25 cellular contexts compared by ENCODE assay signal in the genomic region with DNA sequence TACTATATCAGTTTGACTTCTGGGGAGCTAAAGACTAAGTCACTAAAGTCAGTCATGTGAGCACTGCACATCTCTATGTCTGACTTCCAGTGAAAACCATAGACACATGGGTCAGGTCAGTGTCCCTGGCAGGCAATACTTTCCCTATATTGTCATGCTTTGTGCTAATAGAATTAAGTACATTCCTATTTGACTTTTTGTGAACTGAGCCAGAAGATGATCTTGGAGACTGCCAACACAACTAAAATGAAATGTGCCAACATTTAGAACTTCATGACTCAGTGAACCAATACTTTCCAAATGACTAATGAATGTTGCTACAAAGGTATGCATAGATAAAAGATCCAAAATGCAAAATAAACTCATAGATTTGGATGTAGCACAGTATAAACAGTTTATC.
DNase-seq lines count a peak whose midpoint lies in the region; ATAC-seq, FAIRE-seq and TF ChIP-seq lines count a peak whose summit lies in the region.
"Had no signal": no experiment of that assay in that cellular context is flagged by ENCODE, and none has a peak within 500 bp of the region (broad histone marks: within the 10 kb centered on the region; RNA-seq: fewer than 3 reads in every experiment).

No MANE protein-coding gene starts in this region.

- no peaks in the 10 kb centered on the region for H3K36me3 Mint-ChIP-seq in astrocyte (ENCODE audit: low read depth, unreplicated experiment)
- no peaks in the 10 kb centered on the region for H3K36me3 Mint-ChIP-seq in CD4-positive, alpha-beta T cell (ENCODE audit: low read depth)
- H3K36me3 Mint-ChIP-seq: CD4-positive, CD25-positive, alpha-beta regulatory T cell had no signal

- no peak overlapping the region for H3K4me3 Mint-ChIP-seq in astrocyte (ENCODE audit: unreplicated experiment)
- no peak overlapping the region for H3K4me3 Mint-ChIP-seq in CD4-positive, alpha-beta T cell
- H3K4me3 Mint-ChIP-seq: CD4-positive, CD25-positive, alpha-beta regulatory T cell; GM23338; H9 had no signal

- no peak overlapping the region for H3K27ac Mint-ChIP-seq in astrocyte (ENCODE audit: unreplicated experiment)
- H3K27ac Mint-ChIP-seq in CD4-positive, alpha-beta T cell, result no peak overlapping the region
- H3K27ac Mint-ChIP-seq: CD4-positive, CD25-positive, alpha-beta regulatory T cell; GM23338; H9 had no signal

- H3K9me3 Mint-ChIP-seq in astrocyte (ENCODE audit: unreplicated experiment), result peaks cover 5% of the 10 kb centered on the region
- H3K9me3 Mint-ChIP-seq in CD4-positive, alpha-beta T cell, result peaks cover 3% of the 10 kb centered on the region

- peaks cover 5% of the 10 kb centered on the region for H3K9me3 ChIP-seq in astrocyte (ENCODE audit: insufficient read depth, low read depth, low read length)
- H3K9me3 ChIP-seq in CD4-positive, alpha-beta T cell (ENCODE audit: control insufficient read depth, low read length), result peaks cover 5% of the 10 kb centered on the region

- no peak overlapping the region for H3K27ac ChIP-seq in astrocyte (ENCODE audit: low read depth, low read length)
- no peak overlapping the region for H3K27ac ChIP-seq in CD4-positive, alpha-beta T cell (ENCODE audit: low read depth, low read length)
- H3K27ac ChIP-seq: SJSA1 had no signal

- no peaks in the 10 kb centered on the region for H4K20me1 ChIP-seq in astrocyte (ENCODE audit: insufficient read depth, low read length)

- no peaks in the 10 kb centered on the region for H3K79me2 ChIP-seq in astrocyte (ENCODE audit: insufficient read depth, low read length)

- no peak for FAIRE-seq in astrocyte (lab: Jason Lieb, UNC)
- FAIRE-seq: D721Med, HTR-8/SVneo, K562 had no signal

- H3K4me3 ChIP-seq in AG10803 (ENCODE audit: low read length) (no peak overlapping the region), astrocyte (ENCODE audit: insufficient read depth, low read depth, low read length) (no peak overlapping the region), epithelial cell of proximal tubule (ENCODE audit: low read depth, low read length) (no peak overlapping the region)
- H3K4me3 ChIP-seq: GM23338, K562, SJSA1 had no signal

- H3K9ac ChIP-seq in astrocyte (ENCODE audit: low read length), result no peak overlapping the region

- no peaks in the 10 kb centered on the region for H3K27me3 ChIP-seq in astrocyte (ENCODE audit: insufficient read depth, low read length)
- H3K27me3 ChIP-seq in CD4-positive, alpha-beta T cell (ENCODE audit: control insufficient read depth, insufficient read depth, low read length), result no peaks in the 10 kb centered on the region
- H3K27me3 ChIP-seq: SJSA1 had no signal

- H3K4me1 ChIP-seq in astrocyte (ENCODE audit: insufficient read depth, low read length), result no peaks in the 10 kb centered on the region
- H3K4me1 ChIP-seq: SJSA1 had no signal

- no peaks in the 10 kb centered on the region for H3K27me3 Mint-ChIP-seq in astrocyte (ENCODE audit: low read depth, unreplicated experiment)
- no peaks in the 10 kb centered on the region for H3K27me3 Mint-ChIP-seq in CD4-positive, alpha-beta T cell
- H3K27me3 Mint-ChIP-seq: CD4-positive, CD25-positive, alpha-beta regulatory T cell had no signal

- no peaks in the 10 kb centered on the region for H3K36me3 ChIP-seq in astrocyte (ENCODE audit: insufficient read depth, low read length)
- H3K36me3 ChIP-seq: SJSA1 had no signal

- no peak for ATAC-seq in GM19328 (IDR thresholded peaks at IDR 0.05; ENCODE audit: unreplicated experiment)
- ATAC-seq in CD4-positive, alpha-beta T cell (ENCODE audit: poor library complexity), result no peak
- ATAC-seq: GM23338, K562, PC-3, Right ventricle myocardium inferior had no signal

- TF ChIP-seq CTCF in AG10803 (conservative IDR thresholded peaks at IDR 0.05; ENCODE audit: low read length) (no peak), astrocyte (IDR thresholded peaks at IDR 0.05; ENCODE audit: insufficient read depth, low read depth, low read length) (no peak), epithelial cell of proximal tubule (conservative IDR thresholded peaks at IDR 0.05; ENCODE audit: low read depth, low read length) (no peak)
- TF ChIP-seq CTCF in CD4-positive, alpha-beta T cell (IDR thresholded peaks at IDR 0.05), result no peak

- CTCF ChIA-PET in CD4-positive, alpha-beta T cell (lab: Charles Lee), result no interaction called here

- intact Hi-C loops in CD4-positive, alpha-beta T cell (cut with DNase I, micrococcal nuclease), result no loop called here

- peak; percentile 0 for DNase-seq in AG10803 (ENCODE audit: low read depth)
- peak; percentile 13 for DNase-seq in astrocyte (ENCODE audit: low read depth)
- DNase-seq in epithelial cell of proximal tubule (ENCODE audit: low read depth), result peak; percentile 41
- DNase-seq in kidney tubule cell (ENCODE audit: low spot score), result peak; percentile 75
- DNase-seq in activated CD4-positive, alpha-beta T cell treated with anti-CD3 and anti-CD28 coated beads for 1 hour, result no peak
- no peak for DNase-seq in SIG-M5 (lab: John Stamatoyannopoulos, UW)
- DNase-seq in CD4-positive, alpha-beta T cell, result no peak
- DNase-seq: 8988T; ACHN; CD4-positive, CD25-positive, alpha-beta regulatory T cell; H9; Kasumi-1; NCI-H1105 treated with DMSO at 0.1 percent for 48 hours; NCI-H2029; NCI-H446; NCI-H524 treated with DMSO at 0.1 percent for 48 hours; NCI-H774; PC-3 had no signal

- no peaks in the 10 kb centered on the region for H3K4me1 Mint-ChIP-seq in astrocyte (ENCODE audit: low read depth, unreplicated experiment)
- no peaks in the 10 kb centered on the region for H3K4me1 Mint-ChIP-seq in CD4-positive, alpha-beta T cell (ENCODE audit: low read depth)
- H3K4me1 Mint-ChIP-seq: CD4-positive, CD25-positive, alpha-beta regulatory T cell had no signal

- no peak overlapping the region for H2AFZ ChIP-seq in astrocyte (ENCODE audit: low read depth, low read length)
- H2AFZ ChIP-seq: GM23338 had no signal

- POLR2A ChIA-PET in CD4-positive, alpha-beta T cell (lab: Charles Lee), result no interaction called here

- H3K4me2 ChIP-seq in astrocyte (ENCODE audit: low read length), result no peak overlapping the region
- H3K4me2 ChIP-seq: GM23338 had no signal

Comparison
In these comparisons a context has a peak if more than half of its experiments do, and no peak if none do; other contexts are left out.
1. DNase-seq: peak in AG10803 (single experiment), astrocyte (single experiment), epithelial cell of proximal tubule (single experiment) and kidney tubule cell (single experiment); none in activated CD4-positive, alpha-beta T cell treated with anti-CD3 and anti-CD28 coated beads for 1 hour (single experiment), SIG-M5 (single experiment) and CD4-positive, alpha-beta T cell (0 of 10).